In genomic region chr9:104868303-104868686, GRCh38 we compare ENCODE assay signal across 9 cellular contexts. TPM values are rescaled to one million over a fixed set of nuclear protein-coding genes. Genes with fewer than 3 reads are reported as not detected.
A peak's percentile ranks its signal among the peaks of the same experiment; 100 is the strongest.
DNase-seq lines count a peak whose midpoint lies in the region; ATAC-seq and TF ChIP-seq lines count a peak whose summit lies in the region.
"Had no signal": no experiment of that assay in that cellular context is flagged by ENCODE, and none has a peak within 500 bp of the region (broad histone marks: within the 10 kb centered on the region; RNA-seq: fewer than 3 reads in every experiment).

No MANE protein-coding gene starts in this region.

- ATAC-seq in GM18909 (IDR thresholded peaks at IDR 0.05; ENCODE audit: poor library complexity, unreplicated experiment): no peak
- no peak for ATAC-seq in CD4-positive, alpha-beta T cell (ENCODE audit: poor library complexity)
- ATAC-seq in GM18502 (IDR thresholded peaks at IDR 0.05; ENCODE audit: poor library complexity, unreplicated experiment): no peak

- no peaks in the 10 kb centered on the region for H3K79me2 ChIP-seq in OCI-LY3 (ENCODE audit: low read length)

- 0 out of 2 replicates have a peak overlapping the region, but pooled peaks have one; percentile 2 for H3K9ac ChIP-seq in OCI-LY3 (ENCODE audit: low read length)

- TF ChIP-seq CTCF in OCI-LY3 (IDR thresholded peaks at IDR 0.05; ENCODE audit: low read depth, low read length): no peak
- no peak for TF ChIP-seq CTCF in tibial artery (IDR thresholded peaks at IDR 0.05)
- no peak for TF ChIP-seq CTCF in CD4-positive, alpha-beta T cell (IDR thresholded peaks at IDR 0.05)

- no peaks in the 10 kb centered on the region for H3K27me3 Mint-ChIP-seq in CD4-positive, alpha-beta T cell

- no peak overlapping the region for H3K27ac Mint-ChIP-seq in CD4-positive, alpha-beta T cell
- H3K27ac Mint-ChIP-seq: WTC11 had no signal

- H3K36me3 ChIP-seq in OCI-LY3 (replicated peaks; ENCODE audit: low read depth, low read length) (no peaks in the 10 kb centered on the region), tibial artery (peaks cover 13 to 36% (median 25%) of the 10 kb centered on the region in 3 donors)

- peak overlapping the region; percentile 61 for H3K4me2 ChIP-seq in OCI-LY3 (ENCODE audit: low read length)

- intact Hi-C loops in tibial artery (cut with DNase I; ENCODE audit: low total_unique reads): no loop called here
- intact Hi-C loops in CD4-positive, alpha-beta T cell (cut with DNase I, micrococcal nuclease): no loop called here

- CTCF ChIA-PET in CD4-positive, alpha-beta T cell (lab: Charles Lee): no interaction called here
- CTCF ChIA-PET in HEK293T (lab: Yijun Ruan, JAX): interaction anchor here (1.0 kb wide), 1 partner anchor 546 kb away, joined by 3 read pairs; no protein-coding TSS in a partner anchor

- H3K27me3 ChIP-seq in OCI-LY3 (ENCODE audit: low read depth, low read length) (0 out of 2 replicates have a peak, but pooled peaks cover 3% of the 10 kb centered on the region), tibial artery (no peaks in the 10 kb centered on the region)
- H3K27me3 ChIP-seq in CD4-positive, alpha-beta T cell (ENCODE audit: control insufficient read depth, insufficient read depth, low read length): no peaks in the 10 kb centered on the region

- H3K36me3 Mint-ChIP-seq in CD4-positive, alpha-beta T cell (ENCODE audit: low read depth): peaks cover 26% of the 10 kb centered on the region
- H3K36me3 Mint-ChIP-seq: WTC11 had no signal

- no peak for DNase-seq in epithelial cell of prostate (ENCODE audit: low read depth, low spot score)
- DNase-seq in myocyte (ENCODE audit: low read depth): peak; percentile 26
- no peak for DNase-seq in tibial artery
- DNase-seq in CD4-positive, alpha-beta T cell: no peak
- DNase-seq in HEK293T (ENCODE audit: extremely low spot score): no peak

- peak overlapping the region; percentile 47; the same call in 1 of the 2 replicates for H2AFZ ChIP-seq in OCI-LY3 (ENCODE audit: low read depth, low read length)

- H3K27ac ChIP-seq in OCI-LY3 (ENCODE audit: low read length) (no peak overlapping the region), epithelial cell of prostate (peak overlapping the region; percentile 99), tibial artery (peak overlapping the region; percentile 11 to 33)
- H3K27ac ChIP-seq in CD4-positive, alpha-beta T cell (ENCODE audit: low read depth, low read length): no peak overlapping the region

- no peaks in the 10 kb centered on the region for H3K9me3 ChIP-seq in OCI-LY3 (ENCODE audit: insufficient read depth, low read length)
- no peaks in the 10 kb centered on the region for H3K9me3 ChIP-seq in tibial artery
- no peaks in the 10 kb centered on the region for H3K9me3 ChIP-seq in CD4-positive, alpha-beta T cell (ENCODE audit: control insufficient read depth, low read length)

- H3K4me1 ChIP-seq in OCI-LY3 (ENCODE audit: low read length): peaks cover 21% of the 10 kb centered on the region
- peaks cover 0 to 36% (median 14%) of the 10 kb centered on the region in 4 donors for H3K4me1 ChIP-seq in tibial artery

- H3K4me3 Mint-ChIP-seq in CD4-positive, alpha-beta T cell: no peak overlapping the region
- H3K4me3 Mint-ChIP-seq: WTC11 had no signal

- POLR2A ChIA-PET in CD4-positive, alpha-beta T cell (lab: Charles Lee): no interaction called here
- POLR2A ChIA-PET in HEK293T (lab: Yijun Ruan, JAX): interaction anchor here (1.0 kb wide), 1 partner anchor 123 kb away, joined by 3 read pairs; no protein-coding TSS in a partner anchor

- H4K20me1 ChIP-seq in OCI-LY3 (ENCODE audit: insufficient read depth, low read length): no peaks in the 10 kb centered on the region

- no peaks in the 10 kb centered on the region for H3K9me3 Mint-ChIP-seq in CD4-positive, alpha-beta T cell
- H3K9me3 Mint-ChIP-seq: WTC11 had no signal

- H3K4me3 ChIP-seq in OCI-LY3 (ENCODE audit: low read length): 0 out of 2 replicates have a peak overlapping the region, but pooled peaks have one; percentile 24
- H3K4me3 ChIP-seq in tibial artery: no peak overlapping the region

- peaks cover 12% of the 10 kb centered on the region for H3K4me1 Mint-ChIP-seq in CD4-positive, alpha-beta T cell (ENCODE audit: low read depth)

TF ChIP-seq in HEK293T, 16 proteins besides CTCF, POLR2A, EP300 and RAD21:
- TF ChIP-seq PKNOX1 (IDR thresholded peaks at IDR 0.05) (no peak), SUZ12 (IDR thresholded peaks at IDR 0.05) (no peak), BHLHE40 (IDR thresholded peaks at IDR 0.05; ENCODE audit: borderline replicate concordance) (no peak), ZNF384 (IDR thresholded peaks at IDR 0.05) (no peak), ELF4 (IDR thresholded peaks at IDR 0.05) (no peak), CTBP1 (IDR thresholded peaks at IDR 0.05; ENCODE audit: borderline replicate concordance) (no peak), NFRKB (IDR thresholded peaks at IDR 0.05) (no peak), TARDBP (IDR thresholded peaks at IDR 0.05) (no peak), FOXM1 (IDR thresholded peaks at IDR 0.05; ENCODE audit: borderline replicate concordance) (no peak), FOXA1 (IDR thresholded peaks at IDR 0.05) (no peak), L3MBTL2 (conservative IDR thresholded peaks at IDR 0.05) (no peak), HDGF (IDR thresholded peaks at IDR 0.05; ENCODE audit: borderline replicate concordance) (no peak), FOXK2 (IDR thresholded peaks at IDR 0.05) (no peak), ARNT (IDR thresholded peaks at IDR 0.05) (no peak)

RNA-seq across cellular contexts. Expression of gene ABCA1, which starts 59.7 kb away (rescaled TPM):
- 23.7 and 42.3 TPM in 2 replicates for total RNA-seq in myocyte
- 6.9 TPM for polyA plus RNA-seq in myocyte (2012)
- total RNA-seq in CD4-positive, alpha-beta T cell: 10 to 100 TPM; 14.1 to 16.9 TPM

Comparison
In these comparisons a context has a peak if more than half of its experiments do, and no peak if none do; other contexts are left out.
1. H3K27ac ChIP-seq: peak in epithelial cell of prostate (single experiment) and tibial artery (2 of 2); none in OCI-LY3 (single experiment) and CD4-positive, alpha-beta T cell (single experiment).